3 cellular contexts compared by ENCODE assay signal in genomic region chr12:57610553-57611115, GRCh38.
TF ChIP-seq lines count a peak whose summit lies in the region.

No MANE protein-coding gene starts in this region.

TF ChIP-seq in SK-N-SH, 30 proteins besides CTCF, POLR2A, EP300 and RAD21:
- TF ChIP-seq NFIC (IDR thresholded peaks at IDR 0.05; ENCODE audit: borderline replicate concordance) (0 out of 2 replicates have a peak, but pooled peaks have one; percentile 24), YY1 (IDR thresholded peaks at IDR 0.05; ENCODE audit: low read depth) (no peak), ZBTB33 (IDR thresholded peaks at IDR 0.05; ENCODE audit: borderline replicate concordance, low read depth) (no peak)
TF ChIP-seq in SK-N-SH: peak in this region for 1.

TF ChIP-seq in SK-N-SH treated with all-trans-retinoic acid at 6 μM for 48 hours, 23 proteins besides CTCF, POLR2A, EP300 and RAD21:
- TF ChIP-seq TCF4 (CRISPR knock-in tag; IDR thresholded peaks at IDR 0.05; ENCODE audit: borderline replicate concordance) (no peak), CSDC2 (CRISPR knock-in tag; IDR thresholded peaks at IDR 0.05) (no peak), POU6F1 (CRISPR knock-in tag; IDR thresholded peaks at IDR 0.05; ENCODE audit: borderline replicate concordance, low read depth) (no peak)
- TF ChIP-seq, protein P1, sequence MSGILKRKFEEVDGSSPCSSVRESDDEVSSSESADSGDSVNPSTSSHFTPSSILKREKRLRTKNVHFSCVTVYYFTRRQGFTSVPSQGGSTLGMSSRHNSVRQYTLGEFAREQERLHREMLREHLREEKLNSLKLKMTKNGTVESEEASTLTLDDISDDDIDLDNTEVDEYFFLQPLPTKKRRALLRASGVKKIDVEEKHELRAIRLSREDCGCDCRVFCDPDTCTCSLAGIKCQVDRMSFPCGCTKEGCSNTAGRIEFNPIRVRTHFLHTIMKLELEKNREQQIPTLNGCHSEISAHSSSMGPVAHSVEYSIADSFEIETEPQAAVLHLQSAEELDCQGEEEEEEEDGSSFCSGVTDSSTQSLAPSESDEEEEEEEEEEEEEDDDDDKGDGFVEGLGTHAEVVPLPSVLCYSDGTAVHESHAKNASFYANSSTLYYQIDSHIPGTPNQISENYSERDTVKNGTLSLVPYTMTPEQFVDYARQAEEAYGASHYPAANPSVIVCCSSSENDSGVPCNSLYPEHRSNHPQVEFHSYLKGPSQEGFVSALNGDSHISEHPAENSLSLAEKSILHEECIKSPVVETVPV (CRISPR knock-in tag; IDR thresholded peaks at IDR 0.05), result no peak

TF ChIP-seq in HepG2, 621 proteins besides CTCF, POLR2A, EP300 and RAD21:
- TF ChIP-seq ZFP62 (CRISPR knock-in tag; IDR thresholded peaks at IDR 0.05), result no peak
- 0 out of 2 replicates have a peak, but pooled peaks have one; percentile 11 for TF ChIP-seq AKAP8 (CRISPR knock-in tag; IDR thresholded peaks at IDR 0.05)
- 0 out of 2 replicates have a peak, but pooled peaks have one; percentile 41 for TF ChIP-seq ZNF337 (CRISPR knock-in tag; IDR thresholded peaks at IDR 0.05; ENCODE audit: borderline replicate concordance, low read depth)
- no peak for TF ChIP-seq NCOR1 (IDR thresholded peaks at IDR 0.05; ENCODE audit: borderline replicate concordance, low read length)
